In the genomic region with DNA sequence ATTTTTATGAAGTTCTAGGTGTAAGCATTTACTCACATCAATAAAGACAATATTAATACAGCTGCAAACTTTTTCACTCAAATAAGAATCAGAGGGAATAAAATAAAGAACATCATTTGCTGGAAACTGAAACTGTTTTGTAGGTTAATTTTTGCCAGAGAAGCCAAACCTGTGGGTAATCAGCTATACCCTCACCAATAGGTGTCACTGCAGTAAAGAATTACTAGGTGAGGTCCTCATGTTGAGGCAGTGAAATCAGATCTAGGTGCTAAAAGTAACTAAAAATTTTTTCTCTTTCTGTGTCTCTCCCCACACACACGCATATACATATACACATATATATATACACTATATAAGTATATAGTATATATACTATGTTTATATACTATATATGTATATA, we compare ENCODE assay signal across 9 cellular contexts.
A peak's percentile ranks its signal among the peaks of the same experiment; 100 is the strongest.
DNase-seq lines count a peak whose midpoint lies in the region; ATAC-seq and TF ChIP-seq lines count a peak whose summit lies in the region.
"Had no signal": no experiment of that assay in that cellular context is flagged by ENCODE, and none has a peak within 500 bp of the region (broad histone marks: within the 10 kb centered on the region; RNA-seq: fewer than 3 reads in every experiment).

No MANE protein-coding gene starts in this region.

- H3K79me2 ChIP-seq in Karpas-422 (ENCODE audit: low read length) = no peaks in the 10 kb centered on the region

- H3K4me1 ChIP-seq in Karpas-422 (ENCODE audit: low read length) (no peaks in the 10 kb centered on the region), esophagus muscularis mucosa (peaks cover 0 to 20% (median 12%) of the 10 kb centered on the region in 4 donors)

- no peaks in the 10 kb centered on the region for H4K20me1 ChIP-seq in Karpas-422 (ENCODE audit: insufficient read depth, low read depth, low read length)

- no peak overlapping the region for H3K27ac Mint-ChIP-seq in activated T-helper 17 cell treated with anti-CD3 and anti-CD28 coated beads, Interleukin-2, amount 50 U/mL, for 72 hours

- TF ChIP-seq CTCF in esophagus muscularis mucosa (IDR thresholded peaks at IDR 0.05) = peak; percentile 28 to 54 (median 31)
- no peak for TF ChIP-seq CTCF in RWPE1 (conservative IDR thresholded peaks at IDR 0.05; ENCODE audit: low read depth)

- peaks cover 5% of the 10 kb centered on the region for H3K9me3 Mint-ChIP-seq in activated T-helper 17 cell treated with anti-CD3 and anti-CD28 coated beads, Interleukin-2, amount 50 U/mL, for 72 hours

- ATAC-seq in GM21447 (IDR thresholded peaks at IDR 0.05; ENCODE audit: unreplicated experiment) (peak; percentile 74), left colon (no peak)
- ATAC-seq in activated T-helper 17 cell treated with anti-CD3 and anti-CD28 coated beads, Interleukin-2, amount 50 U/mL, for 72 hours (replicated peaks) = no peak

- POLR2A ChIA-PET in RWPE1 (lab: Yijun Ruan, JAX; ENCODE audit: low non-redundant PET) = no interaction called here

- intact Hi-C loops in esophagus muscularis mucosa (cut with DNase I) = loop anchor here (5.0 kb wide), 1 partner anchor 1201 kb away; no protein-coding TSS in a partner anchor
- intact Hi-C loops in left colon (cut with DNase I, micrococcal nuclease) = no loop called here

- H3K4me3 ChIP-seq in Karpas-422 (ENCODE audit: low read length) = no peak overlapping the region
- no peak overlapping the region for H3K4me3 ChIP-seq in esophagus muscularis mucosa
- H3K4me3 ChIP-seq: thoracic aorta had no signal

- H3K36me3 Mint-ChIP-seq in activated T-helper 17 cell treated with anti-CD3 and anti-CD28 coated beads, Interleukin-2, amount 50 U/mL, for 72 hours (ENCODE audit: low read depth) = no peaks in the 10 kb centered on the region

- H3K27me3 ChIP-seq in Karpas-422 (ENCODE audit: low read length) (no peaks in the 10 kb centered on the region), esophagus muscularis mucosa (no peaks in the 10 kb centered on the region)

- H3K27me3 Mint-ChIP-seq in activated T-helper 17 cell treated with anti-CD3 and anti-CD28 coated beads, Interleukin-2, amount 50 U/mL, for 72 hours = no peaks in the 10 kb centered on the region

- CTCF ChIA-PET in RWPE1 (lab: Yijun Ruan, JAX) = interaction anchor here (0.6 to 0.7 kb wide), 2 partner anchors 32 to 369 kb away, joined by 3 to 5 read pairs; no protein-coding TSS in a partner anchor

- H2AFZ ChIP-seq in Karpas-422 (ENCODE audit: low read length) = no peak overlapping the region

- no peak for TF ChIP-seq EP300 in esophagus muscularis mucosa (IDR thresholded peaks at IDR 0.05)

- DNase-seq in EH (ENCODE audit: low read depth) = peak; percentile 46
- peak; percentile 62 for DNase-seq in Karpas-422
- DNase-seq in esophagus muscularis mucosa (ENCODE audit: extremely low spot score) = no peak
- no peak for DNase-seq in left colon
- DNase-seq in activated CD4-positive, alpha-beta T cell treated with anti-CD3 and anti-CD28 coated beads for 48 hours = no peak
- no peak for DNase-seq in RWPE1 (ENCODE audit: low spot score)

- TF ChIP-seq POLR2A in esophagus muscularis mucosa (IDR thresholded peaks at IDR 0.05; ENCODE audit: low read depth) = no peak

- no peaks in the 10 kb centered on the region for H3K9me3 ChIP-seq in Karpas-422 (ENCODE audit: low read length)
- H3K9me3 ChIP-seq in esophagus muscularis mucosa = no peaks in the 10 kb centered on the region
- H3K9me3 ChIP-seq: thoracic aorta had no signal

- H3K4me2 ChIP-seq in Karpas-422 (ENCODE audit: low read depth, low read length, poor library complexity, severe bottlenecking) = no peak overlapping the region

- H3K36me3 ChIP-seq in Karpas-422 (ENCODE audit: insufficient read depth, low read length) (no peaks in the 10 kb centered on the region), esophagus muscularis mucosa (no peaks in the 10 kb centered on the region)
- H3K36me3 ChIP-seq: thoracic aorta had no signal

- H3K4me1 Mint-ChIP-seq in activated T-helper 17 cell treated with anti-CD3 and anti-CD28 coated beads, Interleukin-2, amount 50 U/mL, for 72 hours = no peaks in the 10 kb centered on the region

- H3K27ac ChIP-seq in Karpas-422 (ENCODE audit: low read length) (no peak overlapping the region), esophagus muscularis mucosa (replicated peaks in 1 of 4) (no peak overlapping the region), RWPE1 (no peak overlapping the region)
- H3K27ac ChIP-seq: thoracic aorta had no signal

- no peak overlapping the region for H3K9ac ChIP-seq in Karpas-422 (ENCODE audit: low read length)

- H3K9me2 ChIP-seq in Karpas-422 (replicated peaks; ENCODE audit: insufficient read depth, low read length) = no peaks in the 10 kb centered on the region

- WGBS in esophagus muscularis mucosa = 58% methylated on average over 1 of the region's 1 CpG

- H3K4me3 Mint-ChIP-seq in activated T-helper 17 cell treated with anti-CD3 and anti-CD28 coated beads, Interleukin-2, amount 50 U/mL, for 72 hours = no peak overlapping the region

Comparison
In these comparisons a context has a peak if more than half of its experiments do, and no peak if none do; other contexts are left out.
1. DNase-seq: peak in EH (single experiment) and Karpas-422 (single experiment); none in esophagus muscularis mucosa (single experiment), left colon (0 of 2), activated CD4-positive, alpha-beta T cell treated with anti-CD3 and anti-CD28 coated beads for 48 hours (single experiment) and RWPE1 (single experiment).